1 cellular context compared by ENCODE assay signal in genomic region chr3:169758353-169758994, GRCh38.
TF ChIP-seq lines count a peak whose summit lies in the region.

No MANE protein-coding gene starts in this region.

TF ChIP-seq in K562, 482 proteins besides CTCF, POLR2A, EP300 and RAD21 (continued from another document and continues in another):
- TF ChIP-seq GATAD2B (IDR thresholded peaks at IDR 0.05; ENCODE audit: borderline replicate concordance): peak; percentile 30; the same call in 1 of the 2 replicates
- TF ChIP-seq MNT (conservative IDR thresholded peaks at IDR 0.05): no peak
- no peak for TF ChIP-seq HDAC1 (IDR thresholded peaks at IDR 0.05)
- TF ChIP-seq ESRRA (IDR thresholded peaks at IDR 0.05; ENCODE audit: borderline replicate concordance, low read depth): no peak
- no peak for TF ChIP-seq NFYB (IDR thresholded peaks at IDR 0.05; ENCODE audit: extremely low read depth, insufficient read length)
- TF ChIP-seq ZNF778 (CRISPR knock-in tag; IDR thresholded peaks at IDR 0.05): no peak
- TF ChIP-seq ZNF444 (CRISPR knock-in tag; IDR thresholded peaks at IDR 0.05): no peak
- no peak for TF ChIP-seq MTF1 (CRISPR knock-in tag; IDR thresholded peaks at IDR 0.05; ENCODE audit: borderline replicate concordance)
- TF ChIP-seq MXI1 (IDR thresholded peaks at IDR 0.05; ENCODE audit: low read depth, low read length): no peak
- no peak for TF ChIP-seq ZNF507 (tag; conservative IDR thresholded peaks at IDR 0.05)
- no peak for TF ChIP-seq ZBED1 (IDR thresholded peaks at IDR 0.05)
- no peak for TF ChIP-seq ZNF184 (CRISPR knock-in tag; IDR thresholded peaks at IDR 0.05)
- TF ChIP-seq UBTF (IDR thresholded peaks at IDR 0.05; ENCODE audit: borderline replicate concordance in 1 of 2, low read depth in 2 of 2, low read length in 2 of 2): no peak
- no peak for TF ChIP-seq PHB (CRISPR knock-in tag; IDR thresholded peaks at IDR 0.05)
- no peak for TF ChIP-seq E2F4 (CRISPR knock-in tag; IDR thresholded peaks at IDR 0.05; ENCODE audit: low read depth)
- no peak for TF ChIP-seq JUN (IDR thresholded peaks at IDR 0.05; ENCODE audit: borderline replicate concordance, low read depth, low read length)
- no peak for TF ChIP-seq JUN (CRISPR knock-in tag; IDR thresholded peaks at IDR 0.05; ENCODE audit: borderline replicate concordance)
- 0 out of 2 replicates have a peak, but pooled peaks have one; percentile 16 for TF ChIP-seq GATA2 (CRISPR knock-in tag; IDR thresholded peaks at IDR 0.05)
- TF ChIP-seq ZKSCAN8 (CRISPR knock-in tag; IDR thresholded peaks at IDR 0.05): no peak
- TF ChIP-seq KDM4B (IDR thresholded peaks at IDR 0.05; ENCODE audit: borderline replicate concordance in 2 of 2, low read depth in 1 of 2): no peak
- TF ChIP-seq CBX5 (IDR thresholded peaks at IDR 0.05; ENCODE audit: borderline replicate concordance, low read depth): no peak
- no peak for TF ChIP-seq CGGBP1 (CRISPR knock-in tag; IDR thresholded peaks at IDR 0.05)
- peak; percentile 51; the same call in 1 of the 2 replicates for TF ChIP-seq CBFA2T2 (conservative IDR thresholded peaks at IDR 0.05)
- TF ChIP-seq RNF219 (CRISPR knock-in tag; IDR thresholded peaks at IDR 0.05): no peak
- peak; percentile 83 for TF ChIP-seq MEIS2 (IDR thresholded peaks at IDR 0.05; ENCODE audit: partially characterized antibody)
- 0 out of 2 replicates have a peak, but pooled peaks have one; percentile 50 for TF ChIP-seq ZNF766 (CRISPR knock-in tag; conservative IDR thresholded peaks at IDR 0.05)
- TF ChIP-seq MECOM (CRISPR knock-in tag; IDR thresholded peaks at IDR 0.05): peak; percentile 78
- peak; percentile 24; the same call in 1 of the 2 replicates for TF ChIP-seq FOSL1 (tag; conservative IDR thresholded peaks at IDR 0.05)
- TF ChIP-seq ZNF3 (CRISPR knock-in tag; IDR thresholded peaks at IDR 0.05): no peak
- no peak for TF ChIP-seq HOXB6 (CRISPR knock-in tag; IDR thresholded peaks at IDR 0.05; ENCODE audit: borderline replicate concordance)
- TF ChIP-seq RFX7 (CRISPR knock-in tag; IDR thresholded peaks at IDR 0.05): no peak
- no peak for TF ChIP-seq POLR3A (IDR thresholded peaks at IDR 0.05; ENCODE audit: borderline replicate concordance, extremely low read depth, insufficient read depth, insufficient read length)
- TF ChIP-seq MCM7 (IDR thresholded peaks at IDR 0.05): no peak
- TF ChIP-seq JUND (IDR thresholded peaks at IDR 0.05; ENCODE audit: borderline replicate concordance, low read depth, low read length): no peak; the same call in 1 of the 2 replicates
- peak; percentile 43; the same call in 1 of the 3 replicates for TF ChIP-seq JUND (tag; IDR thresholded peaks at IDR 0.05; ENCODE audit: borderline replicate concordance, low read depth, low read length)
- TF ChIP-seq SOX6 (IDR thresholded peaks at IDR 0.05): peak; percentile 35; the same call in 1 of the 2 replicates
- TF ChIP-seq ZFP36 (IDR thresholded peaks at IDR 0.05; ENCODE audit: low read depth, low read length, partially characterized antibody): no peak
- no peak for TF ChIP-seq SIN3B (IDR thresholded peaks at IDR 0.05; ENCODE audit: low read depth)
- TF ChIP-seq ARNT (IDR thresholded peaks at IDR 0.05): no peak
- TF ChIP-seq NRF1 (conservative IDR thresholded peaks at IDR 0.05 in 1 of 2, IDR thresholded peaks at IDR 0.05 in 1 of 2): no peak
- no peak for TF ChIP-seq ZNF324 (CRISPR knock-in tag; IDR thresholded peaks at IDR 0.05)
- TF ChIP-seq ZNF639 (CRISPR knock-in tag; conservative IDR thresholded peaks at IDR 0.05 in 1 of 2, IDR thresholded peaks at IDR 0.05 in 1 of 2): 0 out of 4 replicates have a peak, but pooled peaks of 1 of the 2 experiments have one; percentile 42
- TF ChIP-seq L3MBTL2 (IDR thresholded peaks at IDR 0.05): no peak; the same call in 1 of the 2 replicates
- no peak for TF ChIP-seq FUS (optimal IDR thresholded peaks at IDR 0.05; ENCODE audit: low read depth, low read length)
- no peak; the same call in 1 of the 2 replicates for TF ChIP-seq SMAD3 (CRISPR knock-in tag; conservative IDR thresholded peaks at IDR 0.05)
- no peak for TF ChIP-seq SRSF1 (IDR thresholded peaks at IDR 0.05; ENCODE audit: low read depth, low read length)
- peak in 1 of 3 experiments; percentile 38 for TF ChIP-seq YY1 (IDR thresholded peaks at IDR 0.05; ENCODE audit: borderline replicate concordance in 1 of 3, control insufficient read depth in 1 of 3, extremely low read depth in 1 of 3, insufficient read depth in 3 of 3, insufficient read length in 1 of 3, insufficient replicate concordance in 2 of 3, low read depth in 1 of 3, low read length in 2 of 3)
- no peak for TF ChIP-seq HNRNPH1 (optimal IDR thresholded peaks at IDR 0.05; ENCODE audit: low read depth, low read length)
- peak; percentile 62; the same call in 1 of the 2 replicates for TF ChIP-seq TCF3 (CRISPR knock-in tag; IDR thresholded peaks at IDR 0.05)
- no peak for TF ChIP-seq ZNF512 (tag; IDR thresholded peaks at IDR 0.05)
- peak; percentile 72 for TF ChIP-seq TEAD4 (IDR thresholded peaks at IDR 0.05; ENCODE audit: low read length)
- no peak for TF ChIP-seq TEAD4 (CRISPR knock-in tag; IDR thresholded peaks at IDR 0.05; ENCODE audit: borderline replicate concordance)
- no peak for TF ChIP-seq LCOR (CRISPR knock-in tag; IDR thresholded peaks at IDR 0.05)
- TF ChIP-seq FIP1L1 (IDR thresholded peaks at IDR 0.05; ENCODE audit: low read depth, low read length, poor library complexity, severe bottlenecking): no peak
- no peak for TF ChIP-seq RNF2 (IDR thresholded peaks at IDR 0.05)
- no peak for TF ChIP-seq TCF15 (CRISPR knock-in tag; IDR thresholded peaks at IDR 0.05)
- no peak for TF ChIP-seq STAG1 (CRISPR knock-in tag; IDR thresholded peaks at IDR 0.05; ENCODE audit: borderline replicate concordance)
- TF ChIP-seq CCAR2 (IDR thresholded peaks at IDR 0.05; ENCODE audit: low read depth, low read length): no peak
- no peak for TF ChIP-seq ZNF175 (CRISPR knock-in tag; IDR thresholded peaks at IDR 0.05; ENCODE audit: low read depth)
- peak; percentile 14 for TF ChIP-seq DACH1 (IDR thresholded peaks at IDR 0.05; ENCODE audit: partially characterized antibody)
- no peak for TF ChIP-seq ZNF121 (CRISPR knock-in tag; conservative IDR thresholded peaks at IDR 0.05)
- TF ChIP-seq LARP7 (IDR thresholded peaks at IDR 0.05): no peak
- no peak for TF ChIP-seq ZBTB9 (CRISPR knock-in tag; IDR thresholded peaks at IDR 0.05)
- no peak for TF ChIP-seq SIN3A (IDR thresholded peaks at IDR 0.05; ENCODE audit: borderline replicate concordance in 2 of 2, control insufficient read depth in 1 of 2, low read depth in 2 of 2, low read length in 2 of 2)
- TF ChIP-seq ATF1 (CRISPR knock-in tag; IDR thresholded peaks at IDR 0.05): no peak
- TF ChIP-seq ATF1 (tag; IDR thresholded peaks at IDR 0.05): no peak
